Comparison of ENCODE assay signal across 12 cellular contexts in the genomic region with DNA sequence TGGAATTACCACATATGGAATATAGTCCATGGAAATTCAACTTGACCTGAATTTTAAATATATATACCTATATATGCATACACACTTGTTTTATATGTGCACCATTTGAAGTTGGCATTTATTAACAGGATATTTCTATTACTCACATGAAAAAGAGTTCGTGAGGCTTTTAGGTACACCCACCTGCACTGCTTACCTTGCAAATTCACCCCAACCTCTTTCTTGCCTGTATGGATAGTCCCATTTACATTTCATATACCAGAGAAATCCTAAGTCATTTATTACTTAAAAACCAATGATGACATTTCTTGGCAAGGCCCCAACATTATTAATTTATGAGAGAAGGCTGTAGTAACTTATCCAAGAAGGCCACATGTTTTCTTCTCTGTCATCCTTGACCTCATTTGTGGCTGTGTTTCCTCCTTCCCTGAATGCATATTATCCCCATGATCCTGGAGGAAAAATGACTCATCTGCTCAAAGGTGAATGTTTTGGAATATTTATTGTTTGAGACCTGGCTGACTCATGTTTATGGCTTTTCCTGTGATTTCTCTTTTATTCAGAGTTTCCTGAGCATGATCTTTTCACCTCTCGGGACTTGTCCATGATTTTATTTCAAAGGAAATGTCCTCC.
DNase-seq lines count a peak whose midpoint lies in the region; FAIRE-seq and TF ChIP-seq lines count a peak whose summit lies in the region.
"Had no signal": no experiment of that assay in that cellular context is flagged by ENCODE, and none has a peak within 500 bp of the region (broad histone marks: within the 10 kb centered on the region; RNA-seq: fewer than 3 reads in every experiment).

No MANE protein-coding gene starts in this region.

- peak; percentile 98 for FAIRE-seq in H54 (lab: Jason Lieb, UNC)

- H3K4me1 ChIP-seq in stomach = peaks cover 0 to 4% (median 0%) of the 10 kb centered on the region in 4 donors

- peak; percentile 33 for DNase-seq in H54 (ENCODE audit: insufficient read length, low spot score)
- peak; percentile 74 for DNase-seq in SK-MEL-5 (ENCODE audit: low read depth, low spot score)
- peak; percentile 83 for DNase-seq in fibroblast of the aortic adventitia (ENCODE audit: low read depth)
- DNase-seq in skeletal muscle cell (ENCODE audit: low read depth) = peak; percentile 32
- DNase-seq in activated naive CD4-positive, alpha-beta T cell (lab: John Stamatoyannopoulos, UW) = no peak
- DNase-seq in activated CD4-positive, CD25-positive, alpha-beta regulatory T cell treated with anti-CD3 and anti-CD28 coated beads, Interleukin-2, amount 50 U/mL, for 72 hours = no peak
- DNase-seq in stomach = no peak
- no peak for DNase-seq in HuH-7.5 (ENCODE audit: low spot score)
- DNase-seq: activated CD4-positive, alpha-beta T cell treated with anti-CD3 and anti-CD28 coated beads, Interleukin-2, amount 50 U/mL, for 48 hours; hippocampal formation; NCI-H1105 treated with DMSO at 0.1 percent for 48 hours; OCI-M1 had no signal

- TF ChIP-seq POLR2A in H54 (IDR thresholded peaks at IDR 0.05; ENCODE audit: low read depth, low read length) = no peak
- TF ChIP-seq POLR2A in stomach (IDR thresholded peaks at IDR 0.05) = no peak

- TF ChIP-seq CTCF in fibroblast of the aortic adventitia (IDR thresholded peaks at IDR 0.05; ENCODE audit: insufficient read depth, low read length) (no peak), stomach (IDR thresholded peaks at IDR 0.05) (no peak)

- no peaks in the 10 kb centered on the region for H3K36me3 ChIP-seq in stomach

- no peak overlapping the region for H3K27ac ChIP-seq in stomach

- TF ChIP-seq EP300 in stomach (IDR thresholded peaks at IDR 0.05) = no peak

- in situ Hi-C loops in SK-MEL-5 (cut with HindIII; ENCODE audit: low pct_unique_long_range_greater_than_20kb, low sequenced_read_pairs) = no loop called here

- H3K27me3 ChIP-seq in stomach = no peaks in the 10 kb centered on the region

- intact Hi-C loops in stomach (cut with DNase I; ENCODE audit: low total_unique reads) = no loop called here

- H3K9me3 ChIP-seq in stomach = no peaks in the 10 kb centered on the region

- WGBS in stomach, 5 donors = 58 to 87% (median 74%) methylated on average over 2 of the region's 2 CpGs

- H3K4me3 ChIP-seq in fibroblast of the aortic adventitia (ENCODE audit: low read depth, low read length) (no peak overlapping the region), skeletal muscle cell (ENCODE audit: low read depth, low read length) (no peak overlapping the region), stomach (no peak overlapping the region)

Comparison
In these comparisons a context has a peak if more than half of its experiments do, and no peak if none do; other contexts are left out.
1. DNase-seq: peak in H54 (single experiment), SK-MEL-5 (single experiment), fibroblast of the aortic adventitia (single experiment) and skeletal muscle cell (single experiment); none in activated naive CD4-positive, alpha-beta T cell (0 of 4), activated CD4-positive, CD25-positive, alpha-beta regulatory T cell treated with anti-CD3 and anti-CD28 coated beads, Interleukin-2, amount 50 U/mL, for 72 hours (single experiment), stomach (single experiment) and HuH-7.5 (single experiment).